21 cellular contexts compared by ENCODE assay signal in the genomic region with DNA sequence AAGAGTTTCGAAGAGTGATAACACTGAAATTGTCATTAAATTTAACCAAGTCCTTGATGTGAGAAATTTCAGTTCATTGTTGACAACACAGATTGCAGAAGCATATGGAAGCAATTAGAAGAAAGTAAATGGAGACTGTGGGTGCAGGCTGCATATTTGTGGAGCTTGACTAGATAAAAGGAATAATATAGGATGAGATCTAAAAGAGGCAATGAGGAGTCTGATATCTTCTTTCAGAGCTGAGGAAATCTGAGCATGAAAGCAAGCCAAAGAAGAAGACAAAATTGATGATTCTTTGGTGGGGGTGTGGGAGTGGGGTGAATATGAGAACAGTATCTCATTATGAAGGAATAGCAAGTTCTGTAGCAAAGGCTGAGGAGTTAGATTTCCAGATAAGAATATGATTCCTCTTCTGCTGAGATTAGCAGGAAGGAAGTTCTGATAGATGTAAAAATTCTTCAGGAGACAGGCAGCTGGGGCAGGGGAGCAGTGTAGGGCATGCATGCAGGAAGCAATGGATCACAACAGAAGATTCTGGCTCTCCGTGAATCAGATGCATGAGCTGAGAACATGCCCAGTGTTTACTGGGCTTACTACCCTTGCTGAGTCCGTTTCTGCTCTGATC. TPM values are rescaled to one million over a fixed set of nuclear protein-coding genes. Genes with fewer than 3 reads are reported as not detected.
DNase-seq lines count a peak whose midpoint lies in the region; ATAC-seq and TF ChIP-seq lines count a peak whose summit lies in the region.
"Had no signal": no experiment of that assay in that cellular context is flagged by ENCODE, and none has a peak within 500 bp of the region (broad histone marks: within the 10 kb centered on the region; RNA-seq: fewer than 3 reads in every experiment).

No MANE protein-coding gene starts in this region.

- no peaks in the 10 kb centered on the region for H3K79me2 ChIP-seq in neural progenitor cell (ENCODE audit: low read depth)

- no peak overlapping the region for H3K9ac ChIP-seq in neural progenitor cell
- H3K9ac ChIP-seq: GM23248 had no signal

- peak overlapping the region; percentile 12 for H3K27ac Mint-ChIP-seq in neural progenitor cell
- H3K27ac Mint-ChIP-seq: B cell had no signal

- DNase-seq in NCI-H82 (lab: John Stamatoyannopoulos, UW) = peak; percentile 6
- no peak for DNase-seq in NCI-H82 treated with DMSO at 0.1 percent for 48 hours (lab: John Stamatoyannopoulos, UW; ENCODE audit: unreplicated experiment)
- peak; percentile 87 for DNase-seq in left kidney (ENCODE audit: low read depth, low spot score)
- DNase-seq in neural progenitor cell (ENCODE audit: low spot score) = no peak
- DNase-seq in RPMI8226 = no peak
- no peak for DNase-seq in NCI-H69 (lab: John Stamatoyannopoulos, UW)
- DNase-seq: 8988T, Caco-2, GM23248, KBM-7, MM.1S, NCI-H1417 treated with DMSO at 0.1 percent for 48 hours, NCI-H187, NCI-H446 treated with DMSO at 0.1 percent for 48 hours, Peyer's patch had no signal

- H3K36me3 Mint-ChIP-seq in neural progenitor cell = no peaks in the 10 kb centered on the region

- H3F3A ChIP-seq in neural progenitor cell (ENCODE audit: low read depth) = no peaks in the 10 kb centered on the region

- peaks cover 22% of the 10 kb centered on the region for H3K4me1 Mint-ChIP-seq in neural progenitor cell
- H3K4me1 Mint-ChIP-seq: B cell had no signal

- H3K4me3 ChIP-seq in neural progenitor cell = no peak overlapping the region
- H3K4me3 ChIP-seq: GM23248, HAP-1, Peyer's patch, SJSA1 had no signal

- H3K4me2 ChIP-seq in neural progenitor cell = no peak overlapping the region

- no peaks in the 10 kb centered on the region for H3K27me3 ChIP-seq in neural progenitor cell
- H3K27me3 ChIP-seq: Peyer's patch, SJSA1 had no signal

- H3K4me1 ChIP-seq in neural progenitor cell = peaks cover 10% of the 10 kb centered on the region
- H3K4me1 ChIP-seq: Caco-2, HAP-1, Peyer's patch, SJSA1 had no signal

- ATAC-seq in HG03039 (IDR thresholded peaks at IDR 0.05; ENCODE audit: unreplicated experiment) = no peak

- no peaks in the 10 kb centered on the region for H3K36me3 ChIP-seq in neural progenitor cell
- H3K36me3 ChIP-seq: HAP-1, Peyer's patch, SJSA1 had no signal

- H3K9me3 Mint-ChIP-seq in neural progenitor cell = peaks cover 2% of the 10 kb centered on the region

- H3K27ac ChIP-seq in neural progenitor cell = no peak overlapping the region
- H3K27ac ChIP-seq: GM23248, Peyer's patch, SJSA1 had no signal

- H3K9me3 ChIP-seq in neural progenitor cell (ENCODE audit: low read depth) = no peaks in the 10 kb centered on the region
- H3K9me3 ChIP-seq: Caco-2, HAP-1, Peyer's patch, SJSA1 had no signal

- H3K27me3 Mint-ChIP-seq in neural progenitor cell (ENCODE audit: insufficient read depth, low read depth) = peaks cover 3% of the 10 kb centered on the region
- H3K27me3 Mint-ChIP-seq: B cell had no signal

- H2AFZ ChIP-seq in neural progenitor cell (replicated peaks) = no peak overlapping the region
- H2AFZ ChIP-seq: GM23248 had no signal

- H3K4me3 Mint-ChIP-seq in neural progenitor cell = no peak overlapping the region
- H3K4me3 Mint-ChIP-seq: B cell had no signal

- no peaks in the 10 kb centered on the region for H4K20me1 ChIP-seq in neural progenitor cell (ENCODE audit: low read depth)

- TF ChIP-seq CTCF in neural progenitor cell (IDR thresholded peaks at IDR 0.05) = no peak

RNA-seq across cellular contexts. Expression of a gene that starts 6.1 kb away (rescaled TPM):
- not detected in 2 replicates for total RNA-seq in neural progenitor cell (ENCODE audit: low replicate concordance)
- total RNA-seq: B cell, Caco-2, Daoy, GM23248, HT1080, Peyer's patch, SJSA1 had no signal

Comparison
In these comparisons a context has a peak if more than half of its experiments do, and no peak if none do; other contexts are left out.
1. DNase-seq: peak in NCI-H82 (single experiment) and left kidney (single experiment); none in NCI-H82 treated with DMSO at 0.1 percent for 48 hours (single experiment), neural progenitor cell (single experiment), RPMI8226 (single experiment) and NCI-H69 (single experiment).